Comparison of ENCODE assay signal across 8 cellular contexts in genomic region chr6:138106665-138107077, GRCh38. TPM values are rescaled to one million over a fixed set of nuclear protein-coding genes. Genes with fewer than 3 reads are reported as not detected.
DNase-seq lines count a peak whose midpoint lies in the region; ATAC-seq and TF ChIP-seq lines count a peak whose summit lies in the region.

No MANE protein-coding gene starts in this region.

- TF ChIP-seq CTCF in VCaP (conservative IDR thresholded peaks at IDR 0.05) (no peak), foreskin keratinocyte (conservative IDR thresholded peaks at IDR 0.05) (no peak)

- peaks cover 32% of the 10 kb centered on the region for H3K4me1 ChIP-seq in foreskin keratinocyte

- H3K27ac ChIP-seq in VCaP (peak overlapping the region; percentile 83), foreskin keratinocyte (peak overlapping the region; percentile 100)

- H3K4me3 ChIP-seq in skeletal muscle cell (ENCODE audit: low read depth, low read length): peak overlapping the region; percentile 66

- DNase-seq in foreskin keratinocyte (no peak), skeletal muscle cell (ENCODE audit: low read depth) (no peak), COLO829 (ENCODE audit: low spot score) (no peak)
- no peak for DNase-seq in effector CD4-positive, alpha-beta T cell
- no peak for DNase-seq in activated CD4-positive, CD25-positive, alpha-beta regulatory T cell treated with anti-CD3 and anti-CD28 coated beads, Interleukin-2, amount 50 U/mL, for 72 hours

- no peaks in the 10 kb centered on the region for H3K27me3 ChIP-seq in foreskin keratinocyte

- ATAC-seq in GM18520 (IDR thresholded peaks at IDR 0.05; ENCODE audit: unreplicated experiment): peak; percentile 8
- no peak for ATAC-seq in foreskin keratinocyte
- no peak for ATAC-seq in HG03354 (IDR thresholded peaks at IDR 0.05; ENCODE audit: poor library complexity, severe bottlenecking, unreplicated experiment)

RNA-seq across cellular contexts. Expression of gene PERP, which starts 0.5 kb away (rescaled TPM):
- 293 and 297 TPM in 2 replicates for total RNA-seq in foreskin keratinocyte
- 213 and 260 TPM in 2 replicates for polyA plus RNA-seq in foreskin keratinocyte

RNA-seq across cellular contexts. Expression of gene ARFGEF3, which starts 55.1 kb away (rescaled TPM):
- 0.04 and 0.10 TPM in 2 replicates for total RNA-seq in foreskin keratinocyte
- 0.01 TPM in 2 replicates for polyA plus RNA-seq in foreskin keratinocyte
